In the genomic region with DNA sequence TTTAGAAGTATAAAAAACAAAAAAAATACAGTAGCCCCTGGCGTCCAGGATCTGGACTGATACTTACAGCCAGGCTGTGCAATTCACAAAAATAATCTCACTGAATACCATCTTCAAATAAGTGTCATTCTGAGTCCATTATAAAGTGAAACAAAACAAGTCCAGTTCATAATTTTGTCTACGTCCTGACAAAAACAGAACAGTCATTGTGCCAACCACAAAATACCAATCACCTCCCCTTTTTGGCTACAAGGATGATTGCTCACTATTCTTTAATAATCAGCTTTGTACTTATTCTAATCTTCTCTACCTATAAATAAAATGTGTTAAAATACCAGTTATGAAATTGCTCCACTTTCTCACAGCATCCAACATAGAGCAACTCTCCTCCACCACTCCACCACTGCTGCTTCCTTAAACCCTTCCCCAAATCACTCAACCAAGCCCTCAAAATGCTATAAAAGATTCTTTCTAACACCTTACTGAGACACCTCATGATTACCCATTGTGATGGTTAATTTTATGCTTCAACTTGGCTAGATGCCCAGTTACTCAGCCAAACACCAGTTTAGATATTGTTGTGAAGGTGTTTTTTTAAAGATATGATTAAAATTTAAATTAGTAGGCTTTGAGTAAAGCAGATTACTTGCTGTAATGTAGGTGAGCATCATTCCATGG, we compare ENCODE assay signal across 15 cellular contexts.
DNase-seq lines count a peak whose midpoint lies in the region; ATAC-seq and TF ChIP-seq lines count a peak whose summit lies in the region.
"Had no signal": no experiment of that assay in that cellular context is flagged by ENCODE, and none has a peak within 500 bp of the region (broad histone marks: within the 10 kb centered on the region; RNA-seq: fewer than 3 reads in every experiment).

No MANE protein-coding gene starts in this region.

- DNase-seq in stimulated activated naive CD8-positive, alpha-beta T cell treated with anti-CD3 and anti-CD28 coated beads, Interleukin-15, amount 100 ng/mL, for 72 hours: no peak
- DNase-seq in stimulated activated naive CD8-positive, alpha-beta T cell treated with anti-CD3 and anti-CD28 coated beads, Interleukin-15, Interleukin-2, amounts not matched to agents 100 U/mL and 50 U/mL, for 24 hours: no peak
- DNase-seq in OCI-M1 (lab: John Stamatoyannopoulos, UW) (peak; percentile 61), epithelial cell of prostate (ENCODE audit: low read depth, low spot score) (peak; percentile 20), WERI-Rb-1 (no peak), esophagus muscularis mucosa (ENCODE audit: extremely low spot score) (no peak), tibial artery (no peak)
- DNase-seq: activated CD8-positive, alpha-beta memory T cell treated with anti-CD3 and anti-CD28 coated beads for 24 hours; activated naive CD4-positive, alpha-beta T cell treated with anti-CD3 and anti-CD28 coated beads, Interleukin-2, amount 10 ng/mL, durations not matched to agents 7 days and 5 days; AML-193; GDM1; NCI-H187 treated with DMSO at 0.1 percent for 48 hours; stimulated activated CD4-positive, alpha-beta T cell treated with anti-CD3 and anti-CD28 coated beads, Interleukin-4, amount 100 ng/mL, for 1 hour; stimulated activated naive CD4-positive, alpha-beta T cell had no signal

- no peak for TF ChIP-seq EP300 in esophagus muscularis mucosa (IDR thresholded peaks at IDR 0.05)

- no peak for TF ChIP-seq CTCF in WERI-Rb-1 (IDR thresholded peaks at IDR 0.05; ENCODE audit: low read depth, low read length)
- TF ChIP-seq CTCF in esophagus muscularis mucosa (IDR thresholded peaks at IDR 0.05): no peak
- no peak for TF ChIP-seq CTCF in tibial artery (IDR thresholded peaks at IDR 0.05)

- H3K4me3 ChIP-seq in WERI-Rb-1 (ENCODE audit: low read depth, low read length) (no peak overlapping the region), esophagus muscularis mucosa (no peak overlapping the region), tibial artery (no peak overlapping the region)

- H3K27ac Mint-ChIP-seq in stimulated activated naive CD8-positive, alpha-beta T cell treated with anti-CD3 and anti-CD28 coated beads, Interleukin-15, amount 100 ng/mL, for 72 hours: no peak overlapping the region
- H3K27ac Mint-ChIP-seq: activated naive CD4-positive, alpha-beta T cell treated with anti-CD3 and anti-CD28 coated beads, Interleukin-2, amount 10 ng/mL, durations not matched to agents 7 days and 5 days had no signal

- no peaks in the 10 kb centered on the region for H3K27me3 ChIP-seq in WERI-Rb-1 (ENCODE audit: insufficient read depth, low read depth, severe bottlenecking)
- no peaks in the 10 kb centered on the region for H3K27me3 ChIP-seq in esophagus muscularis mucosa
- H3K27me3 ChIP-seq in tibial artery: no peaks in the 10 kb centered on the region

- no peak for TF ChIP-seq POLR2A in esophagus muscularis mucosa (IDR thresholded peaks at IDR 0.05; ENCODE audit: low read depth)

- WGBS in esophagus muscularis mucosa: 49% methylated on average over 2 of the region's 2 CpGs

- no peaks in the 10 kb centered on the region for H3K9me3 Mint-ChIP-seq in stimulated activated naive CD8-positive, alpha-beta T cell treated with anti-CD3 and anti-CD28 coated beads, Interleukin-15, amount 100 ng/mL, for 72 hours
- H3K9me3 Mint-ChIP-seq: activated naive CD4-positive, alpha-beta T cell treated with anti-CD3 and anti-CD28 coated beads, Interleukin-2, amount 10 ng/mL, durations not matched to agents 7 days and 5 days had no signal

- intact Hi-C loops in esophagus muscularis mucosa (cut with DNase I): no loop called here
- intact Hi-C loops in tibial artery (cut with DNase I; ENCODE audit: low total_unique reads): no loop called here

- H3K9me3 ChIP-seq in WERI-Rb-1 (ENCODE audit: severe bottlenecking): no peaks in the 10 kb centered on the region
- no peaks in the 10 kb centered on the region for H3K9me3 ChIP-seq in esophagus muscularis mucosa
- H3K9me3 ChIP-seq in tibial artery: no peaks in the 10 kb centered on the region

- no peaks in the 10 kb centered on the region for H3K4me1 Mint-ChIP-seq in stimulated activated naive CD8-positive, alpha-beta T cell treated with anti-CD3 and anti-CD28 coated beads, Interleukin-15, amount 100 ng/mL, for 72 hours
- H3K4me1 Mint-ChIP-seq: activated naive CD4-positive, alpha-beta T cell treated with anti-CD3 and anti-CD28 coated beads, Interleukin-2, amount 10 ng/mL, durations not matched to agents 7 days and 5 days had no signal

- ATAC-seq in stimulated activated naive CD8-positive, alpha-beta T cell treated with anti-CD3 and anti-CD28 coated beads, Interleukin-15, amount 100 ng/mL, for 72 hours: peak; percentile 56
- ATAC-seq in stimulated activated naive CD8-positive, alpha-beta T cell treated with anti-CD3 and anti-CD28 coated beads, Interleukin-15, Interleukin-2, amounts not matched to agents 100 U/mL and 50 U/mL, for 24 hours: no peak
- ATAC-seq in HG02763 (IDR thresholded peaks at IDR 0.05; ENCODE audit: unreplicated experiment): no peak

- H3K36me3 ChIP-seq in WERI-Rb-1 (no peaks in the 10 kb centered on the region), esophagus muscularis mucosa (no peaks in the 10 kb centered on the region), tibial artery (no peaks in the 10 kb centered on the region)

- peaks cover 0 to 31% (median 20%) of the 10 kb centered on the region in 4 donors for H3K4me1 ChIP-seq in esophagus muscularis mucosa
- H3K4me1 ChIP-seq in tibial artery: peaks cover 0 to 23% (median 2%) of the 10 kb centered on the region in 4 donors

- H3K27ac ChIP-seq in epithelial cell of prostate (peak overlapping the region; percentile 61), WERI-Rb-1 (no peak overlapping the region), esophagus muscularis mucosa (replicated peaks in 1 of 4) (no peak overlapping the region), tibial artery (no peak overlapping the region)

- no peak overlapping the region for H3K4me3 Mint-ChIP-seq in stimulated activated naive CD8-positive, alpha-beta T cell treated with anti-CD3 and anti-CD28 coated beads, Interleukin-15, amount 100 ng/mL, for 72 hours
- H3K4me3 Mint-ChIP-seq: activated naive CD4-positive, alpha-beta T cell treated with anti-CD3 and anti-CD28 coated beads, Interleukin-2, amount 10 ng/mL, durations not matched to agents 7 days and 5 days had no signal

- no peaks in the 10 kb centered on the region for H3K27me3 Mint-ChIP-seq in stimulated activated naive CD8-positive, alpha-beta T cell treated with anti-CD3 and anti-CD28 coated beads, Interleukin-15, amount 100 ng/mL, for 72 hours
- H3K27me3 Mint-ChIP-seq: activated naive CD4-positive, alpha-beta T cell treated with anti-CD3 and anti-CD28 coated beads, Interleukin-2, amount 10 ng/mL, durations not matched to agents 7 days and 5 days had no signal

Comparison
In these comparisons a context has a peak if more than half of its experiments do, and no peak if none do; other contexts are left out.
1. DNase-seq: peak in OCI-M1 (single experiment) and epithelial cell of prostate (single experiment); none in stimulated activated naive CD8-positive, alpha-beta T cell treated with anti-CD3 and anti-CD28 coated beads, Interleukin-15, amount 100 ng/mL, for 72 hours (0 of 2), stimulated activated naive CD8-positive, alpha-beta T cell treated with anti-CD3 and anti-CD28 coated beads, Interleukin-15, Interleukin-2, amounts not matched to agents 100 U/mL and 50 U/mL, for 24 hours (single experiment), WERI-Rb-1 (single experiment), esophagus muscularis mucosa (single experiment) and tibial artery (0 of 2).